In the genomic region with DNA sequence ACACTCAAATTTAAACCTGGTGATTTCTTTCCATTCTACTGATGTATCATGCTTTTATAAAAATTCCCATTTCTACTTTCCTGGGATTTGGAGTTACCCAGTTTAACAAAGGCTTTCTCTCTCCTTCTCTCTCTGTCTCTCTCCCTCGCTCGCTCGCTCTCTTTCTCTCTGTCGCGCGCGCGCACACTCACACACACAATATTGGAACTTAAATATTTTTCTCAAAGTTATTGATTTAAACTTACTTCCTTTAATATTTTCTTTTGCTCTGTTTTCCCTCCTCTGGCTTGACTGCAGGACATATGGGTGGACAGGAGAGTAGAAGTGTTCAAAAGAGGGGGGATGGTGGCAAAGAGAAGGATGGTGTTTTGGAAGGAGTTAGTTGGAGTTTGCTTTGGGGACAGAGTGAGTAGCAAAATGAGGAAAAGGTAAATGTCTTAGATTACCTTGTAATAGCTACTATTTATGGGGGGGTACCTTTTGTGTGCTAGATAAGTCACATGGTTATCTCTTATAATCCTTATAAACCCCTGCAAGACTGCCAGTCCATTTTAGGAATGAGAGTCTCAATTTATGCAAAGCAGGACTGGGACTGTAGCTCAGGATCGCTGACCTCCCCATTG, we compare ENCODE assay signal across 1 cellular context.
TF ChIP-seq lines count a peak whose summit lies in the region.

No MANE protein-coding gene starts in this region.

TF ChIP-seq in liver, 16 proteins besides CTCF, POLR2A, EP300 and RAD21 (continued from another document):
- TF ChIP-seq MAX (IDR thresholded peaks at IDR 0.05) = no peak
- no peak for TF ChIP-seq NR2F2 (IDR thresholded peaks at IDR 0.05)
- no peak for TF ChIP-seq HNF4A (conservative IDR thresholded peaks at IDR 0.05)
- TF ChIP-seq RXRA (IDR thresholded peaks at IDR 0.05) = no peak
- no peak for TF ChIP-seq TAF1 (conservative IDR thresholded peaks at IDR 0.05)
